ENCODE assay signal across 9 cellular contexts in genomic region chr17:58121925-58122324, GRCh38. TPM values are rescaled to one million over a fixed set of nuclear protein-coding genes. Genes with fewer than 3 reads are reported as not detected.
DNase-seq lines count a peak whose midpoint lies in the region; ATAC-seq, FAIRE-seq and TF ChIP-seq lines count a peak whose summit lies in the region.
"Had no signal": no experiment of that assay in that cellular context is flagged by ENCODE, and none has a peak within 500 bp of the region (broad histone marks: within the 10 kb centered on the region; RNA-seq: fewer than 3 reads in every experiment).

No MANE protein-coding gene starts in this region.

- DNase-seq in Caco-2 (peak; percentile 46 to 56), GM20000 (ENCODE audit: low spot score) (no peak), PC-3 (peak; percentile 77), cerebellar cortex (ENCODE audit: low spot score) (peak; percentile 51), renal cortical epithelial cell (ENCODE audit: low read depth) (peak; percentile 30), body of pancreas (no peak), GM12892 (ENCODE audit: insufficient read length) (no peak)

- H4K20me1 ChIP-seq in PC-3 (ENCODE audit: low read length), result no peaks in the 10 kb centered on the region

- TF ChIP-seq CTCF in Caco-2 (IDR thresholded peaks at IDR 0.05; ENCODE audit: insufficient read depth in 1 of 2, low read depth in 1 of 2, low read length in 1 of 2, severe bottlenecking in 1 of 2, unreplicated experiment in 1 of 2) (peak; percentile 53 to 75), GM20000 (IDR thresholded peaks at IDR 0.05; ENCODE audit: extremely low read depth, missing control alignments) (peak; percentile 11), PC-3 (conservative IDR thresholded peaks at IDR 0.05; ENCODE audit: low read depth, low read length) (peak; percentile 72), body of pancreas (IDR thresholded peaks at IDR 0.05) (no peak)

- WGBS in body of pancreas, 2 donors, result 45 to 52% methylated on average over 5 of the region's 5 CpGs

- POLR2A ChIA-PET in Caco-2 (lab: Charles Lee), result no interaction called here
- POLR2A ChIA-PET in PC-3 (lab: Charles Lee; ENCODE audit: unreplicated experiment), result no interaction called here

- H3K9me2 ChIP-seq in PC-3 (replicated peaks; ENCODE audit: low read length), result no peaks in the 10 kb centered on the region

- H3K9me3 Mint-ChIP-seq in Caco-2 (ENCODE audit: unreplicated experiment), result no peaks in the 10 kb centered on the region

- H3K4me2 ChIP-seq in PC-3 (ENCODE audit: low read length), result no peak overlapping the region

- no peak overlapping the region for H3K9ac ChIP-seq in PC-3 (ENCODE audit: low read length)

- CTCF ChIA-PET in Caco-2 (lab: Charles Lee), result interaction anchor here (0.5 to 0.7 kb wide), 5 partner anchors 49 to 1033 kb away, joined by 3 to 7 read pairs (median 3); no protein-coding TSS in a partner anchor
- CTCF ChIA-PET in PC-3 (lab: Charles Lee), result interaction anchor here (0.6 to 1.3 kb wide), 5 partner anchors 51 to 196 kb away, joined by 4 to 8 read pairs (median 4); partner anchors contain the start of gene SRSF1

- TF ChIP-seq POLR2A in body of pancreas (IDR thresholded peaks at IDR 0.05) (no peak), GM12892 (IDR thresholded peaks at IDR 0.05; ENCODE audit: low read depth, low read length) (no peak)

- H3K9me3 ChIP-seq in Caco-2 (no peaks in the 10 kb centered on the region), PC-3 (ENCODE audit: low read length) (no peaks in the 10 kb centered on the region), body of pancreas (no peaks in the 10 kb centered on the region)

- BruUV-seq in Caco-2 (replicated peaks; lab: Mats Ljungman, UMichigan), result no TSS peak
- no TSS peak for BruUV-seq in PC-3 (replicated peaks; lab: Mats Ljungman, UMichigan)

- H3K27ac ChIP-seq in PC-3 (ENCODE audit: low read length), result no peak overlapping the region
- no peak overlapping the region for H3K27ac ChIP-seq in body of pancreas

- intact Hi-C loops in Caco-2 (cut with micrococcal nuclease; ENCODE audit: unreplicated experiment), result loop anchor here (1.0 kb wide), 4 partner anchors 14 to 325 kb away; no protein-coding TSS in a partner anchor
- intact Hi-C loops in PC-3 (cut with micrococcal nuclease), result loop anchor here (1.0 to 10.0 kb wide), 4 partner anchors 50 to 325 kb away; no protein-coding TSS in a partner anchor
- intact Hi-C loops in body of pancreas (cut with DNase I), result no loop called here

- H3K4me1 ChIP-seq in Caco-2 (no peaks in the 10 kb centered on the region), PC-3 (ENCODE audit: insufficient read depth, low read length) (no peaks in the 10 kb centered on the region), body of pancreas (no peaks in the 10 kb centered on the region)

- H3K27me3 Mint-ChIP-seq in Caco-2 (ENCODE audit: insufficient read depth, unreplicated experiment), result peaks cover 17% of the 10 kb centered on the region

- H3K36me3 Mint-ChIP-seq in Caco-2 (ENCODE audit: insufficient read depth, unreplicated experiment), result no peaks in the 10 kb centered on the region

- no peaks in the 10 kb centered on the region for H3K79me2 ChIP-seq in PC-3 (ENCODE audit: low read length)

- no peaks in the 10 kb centered on the region for H3F3A ChIP-seq in PC-3 (ENCODE audit: low read length, unreplicated experiment)

- peak; percentile 74 for ATAC-seq in PC-3
- ATAC-seq in HG02852 (IDR thresholded peaks at IDR 0.05; ENCODE audit: unreplicated experiment), result no peak
- no peak for ATAC-seq in body of pancreas

- no peak overlapping the region for H2AFZ ChIP-seq in PC-3 (ENCODE audit: low read length)

- no peak overlapping the region for H3K27ac Mint-ChIP-seq in Caco-2 (ENCODE audit: unreplicated experiment)

- FAIRE-seq in GM12892 (lab: Jason Lieb, UNC), result no peak

- no peaks in the 10 kb centered on the region for H3K4me1 Mint-ChIP-seq in Caco-2 (ENCODE audit: low read depth, unreplicated experiment)

- H3K4me3 Mint-ChIP-seq in Caco-2 (ENCODE audit: unreplicated experiment), result no peak overlapping the region

- H3K36me3 ChIP-seq in Caco-2 (ENCODE audit: control insufficient read depth, insufficient read depth, low read length), result no peaks in the 10 kb centered on the region
- H3K36me3 ChIP-seq in PC-3 (ENCODE audit: low read depth, low read length), result no peaks in the 10 kb centered on the region
- no peaks in the 10 kb centered on the region for H3K36me3 ChIP-seq in body of pancreas (replicated peaks in 1 of 2; ENCODE audit: insufficient read depth in 1 of 2, low read depth in 2 of 2)

- H3K27me3 ChIP-seq in Caco-2 (replicated peaks; ENCODE audit: control insufficient read depth, insufficient read depth, low read length), result no peaks in the 10 kb centered on the region
- H3K27me3 ChIP-seq in PC-3 (ENCODE audit: low read length), result peaks cover 30% of the 10 kb centered on the region
- no peaks in the 10 kb centered on the region for H3K27me3 ChIP-seq in body of pancreas

- H3K4me3 ChIP-seq in Caco-2 (ENCODE audit: low read depth, low read length) (no peak overlapping the region), PC-3 (ENCODE audit: low read length) (no peak overlapping the region), body of pancreas (no peak overlapping the region)

RNA-seq across cellular contexts. Expression of gene OR4D1, which starts 26.3 kb away (rescaled TPM):
- total RNA-seq in Caco-2 (2022) (not detected in 2 replicates), PC-3 (2014; rRNA removed) (not detected in 2 replicates), renal cortical epithelial cell (not detected in 2 replicates), body of pancreas (not detected)
- not detected for polyA plus RNA-seq in GM12892 (2012; ENCODE audit: missing spikeins)

RNA-seq across cellular contexts. Expression of gene DYNLL2, which starts 38.7 kb away (rescaled TPM):
- 67.8 and 80.6 TPM in 2 replicates for total RNA-seq in Caco-2 (2022)
- 38.0 and 50.3 TPM in 2 replicates for total RNA-seq in PC-3 (2014; rRNA removed)
- 10.4 and 20.7 TPM in 2 replicates for total RNA-seq in renal cortical epithelial cell
- 10 to 100 TPM; 10.6 to 14.5 TPM for total RNA-seq in body of pancreas
- 17.7 TPM for polyA plus RNA-seq in GM12892 (2012; ENCODE audit: missing spikeins)

RNA-seq across cellular contexts. Expression of gene OR4D2, which starts 44.9 kb away (rescaled TPM):
- not detected in 2 replicates for total RNA-seq in Caco-2 (2022)
- not detected in 2 replicates for total RNA-seq in PC-3 (2014; rRNA removed)
- total RNA-seq in renal cortical epithelial cell, result not detected in 2 replicates
- total RNA-seq in body of pancreas, result not detected
- polyA plus RNA-seq in GM12892 (2012; ENCODE audit: missing spikeins), result not detected
- total RNA-seq: mononuclear cell had no signal

Comparison
In these comparisons a context has a peak if more than half of its experiments do, and no peak if none do; other contexts are left out.
1. DNase-seq: peak in Caco-2 (2 of 2), PC-3 (single experiment), cerebellar cortex (single experiment) and renal cortical epithelial cell (single experiment); none in GM20000 (single experiment), body of pancreas (0 of 4) and GM12892 (single experiment).
2. CTCF ChIP-seq: peak in Caco-2 (2 of 2), GM20000 (single experiment) and PC-3 (single experiment); none in body of pancreas (0 of 7).